ENCODE assay signal across 14 cellular contexts in the genomic region with DNA sequence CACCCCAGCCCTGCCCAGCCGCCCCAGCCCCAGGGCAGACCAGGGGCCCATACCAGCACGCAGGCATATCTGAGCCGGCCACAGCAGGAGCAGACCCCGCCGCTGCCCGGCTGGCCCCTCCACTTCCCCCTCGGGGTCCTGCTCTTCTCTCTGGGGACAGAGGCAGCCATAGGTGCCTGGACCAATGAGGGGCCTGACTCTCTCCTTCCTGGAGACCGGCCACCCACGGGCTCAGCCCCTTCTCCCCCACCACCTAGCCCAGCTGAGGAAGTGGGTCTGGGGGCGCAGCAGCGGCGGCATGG. TPM values are rescaled to one million over a fixed set of nuclear protein-coding genes. Genes with fewer than 3 reads are reported as not detected.
A peak's percentile ranks its signal among the peaks of the same experiment; 100 is the strongest.
DNase-seq lines count a peak whose midpoint lies in the region; ATAC-seq, FAIRE-seq and TF ChIP-seq lines count a peak whose summit lies in the region.
"Had no signal": no experiment of that assay in that cellular context is flagged by ENCODE, and none has a peak within 500 bp of the region (broad histone marks: within the 10 kb centered on the region; RNA-seq: fewer than 3 reads in every experiment).

No MANE protein-coding gene starts in this region.

- H3K79me2 ChIP-seq in HepG2 (ENCODE audit: insufficient read depth, low read length), result peaks cover 19% of the 10 kb centered on the region

- H3K27me3 ChIP-seq in HepG2 (ENCODE audit: control insufficient read depth in 1 of 2, insufficient read depth in 2 of 2, low read length in 2 of 2), result no peaks in the 10 kb centered on the region
- no peaks in the 10 kb centered on the region for H3K27me3 ChIP-seq in right lobe of liver
- H3K27me3 ChIP-seq in lower lobe of right lung (ENCODE audit: low read depth), result no peaks in the 10 kb centered on the region
- H3K27me3 ChIP-seq in upper lobe of right lung, result no peaks in the 10 kb centered on the region
- H3K27me3 ChIP-seq: BE2C had no signal

- WGBS in HepG2 (ENCODE audit: low lambda C conversion rate), result 98% methylated on average over 8 of the region's 12 CpGs
- WGBS in right lobe of liver (ENCODE audit: insufficient coverage, low coverage, low lambda C conversion rate, missing lambda C conversion rate), result no CpG with 5 or more reads among the region's 12 CpGs

- H4K20me1 ChIP-seq in HepG2 (ENCODE audit: insufficient read depth, low read length), result peaks cover 11% of the 10 kb centered on the region; the same call in 1 of the 2 replicates

- H3K4me2 ChIP-seq in HepG2 (ENCODE audit: low read depth, low read length), result no peak overlapping the region

- BruUV-seq in HepG2 (replicated peaks; lab: Mats Ljungman, UMichigan), result no TSS peak

- intact Hi-C loops in HepG2 (cut with micrococcal nuclease; ENCODE audit: unreplicated experiment), result loop anchor here (5.0 kb wide), 1 partner anchor 43 kb away; the partner anchor contains the start of gene SYNGR2
- intact Hi-C loops in right lobe of liver (cut with DNase I), result no loop called here
- intact Hi-C loops in activated CD8-positive, alpha-beta T cell treated with anti-CD3 and anti-CD28 coated beads for 36 hours (cut with micrococcal nuclease), result no loop called here
- intact Hi-C loops in lower lobe of right lung (cut with DNase I), result loop anchor here (10.0 kb wide), 1 partner anchor 50 kb away; no protein-coding TSS in a partner anchor
- intact Hi-C loops in upper lobe of right lung (cut with DNase I), result no loop called here

- CTCF ChIA-PET in HepG2 (lab: Yijun Ruan, JAX; ENCODE audit: low intra/inter-chr PET ratio, low total read pairs), result no interaction called here
- CTCF ChIA-PET in activated CD8-positive, alpha-beta T cell treated with anti-CD3 and anti-CD28 coated beads for 36 hours (lab: Charles Lee), result interaction anchor here (1.1 to 7.9 kb wide), 4 partner anchors 8 to 126 kb away, joined by 3 to 83 read pairs (median 9); no protein-coding TSS in a partner anchor

- H3K4me3 ChIP-seq in HepG2 (replicated peaks in 1 of 3; ENCODE audit: insufficient read depth in 1 of 3, low read depth in 2 of 3, low read length in 3 of 3) (no peak overlapping the region), right lobe of liver (no peak overlapping the region), lower lobe of right lung (peak overlapping the region; percentile 11), upper lobe of right lung (no peak overlapping the region)

- peaks cover 60% of the 10 kb centered on the region for H3K4me1 Mint-ChIP-seq in activated CD8-positive, alpha-beta T cell treated with anti-CD3 and anti-CD28 coated beads for 36 hours (ENCODE audit: low read depth)

- no peak for FAIRE-seq in HepG2 (lab: Jason Lieb, UNC)
- FAIRE-seq: colon had no signal

- H3K9ac ChIP-seq in HepG2 (ENCODE audit: insufficient read depth, low read depth, low read length), result no peak overlapping the region

- H3K4me1 ChIP-seq in HepG2 (ENCODE audit: insufficient read depth, low read length) (peaks cover 34% of the 10 kb centered on the region), right lobe of liver (peaks cover 0 to 25% (median 2%) of the 10 kb centered on the region in 4 donors), lower lobe of right lung (peaks cover 53% of the 10 kb centered on the region), upper lobe of right lung (peaks cover 37% of the 10 kb centered on the region)

- no peak for ATAC-seq in HepG2
- no peak for ATAC-seq in right lobe of liver
- no peak for ATAC-seq in activated CD8-positive, alpha-beta T cell treated with anti-CD3 and anti-CD28 coated beads for 36 hours
- ATAC-seq in lower lobe of right lung, result no peak
- ATAC-seq in upper lobe of right lung, result no peak

- H3K9me3 ChIP-seq in HepG2 (ENCODE audit: low read length) (no peaks in the 10 kb centered on the region), right lobe of liver (no peaks in the 10 kb centered on the region), lower lobe of right lung (no peaks in the 10 kb centered on the region), upper lobe of right lung (no peaks in the 10 kb centered on the region)
- H3K9me3 ChIP-seq: BE2C had no signal

- TF ChIP-seq POLR2A in HepG2 (IDR thresholded peaks at IDR 0.05; ENCODE audit: insufficient read depth in 1 of 2, low read depth in 2 of 2, low read length in 2 of 2) (no peak), right lobe of liver (IDR thresholded peaks at IDR 0.05) (no peak)

- peaks cover 39 to 48% of the 10 kb centered on the region in 2 experiments; a peak in 4 of 5 replicates for H3K36me3 ChIP-seq in HepG2 (replicated peaks in 1 of 2; ENCODE audit: control insufficient read depth in 1 of 2, insufficient read depth in 2 of 2, low read length in 2 of 2)
- H3K36me3 ChIP-seq in right lobe of liver, result no peaks in the 10 kb centered on the region
- H3K36me3 ChIP-seq in lower lobe of right lung, result peaks cover 57% of the 10 kb centered on the region
- H3K36me3 ChIP-seq in upper lobe of right lung, result peaks cover 56% of the 10 kb centered on the region
- H3K36me3 ChIP-seq: BE2C had no signal

- POLR2A ChIA-PET in HepG2 (lab: Yijun Ruan, JAX), result interaction anchor here (1.0 kb wide), 1 partner anchor 45 kb away, joined by 3 read pairs; no protein-coding TSS in a partner anchor
- POLR2A ChIA-PET in activated CD8-positive, alpha-beta T cell treated with anti-CD3 and anti-CD28 coated beads for 36 hours (lab: Charles Lee), result interaction anchor here (0.8 to 18.6 kb wide), 6 partner anchors 11 to 63 kb away, joined by 3 to 335 read pairs (median 4); partner anchors contain the start of genes AFMID, C17orf99, TK1 and TMC8

- TF ChIP-seq EP300 in HepG2 (IDR thresholded peaks at IDR 0.05; ENCODE audit: low read depth in 2 of 2, low read length in 2 of 2) (no peak), HepG2 (CRISPR knock-in tag; IDR thresholded peaks at IDR 0.05; ENCODE audit: borderline replicate concordance) (no peak)

- H3K4me3 Mint-ChIP-seq in activated CD8-positive, alpha-beta T cell treated with anti-CD3 and anti-CD28 coated beads for 36 hours, result peak overlapping the region; percentile 78
- H3K4me3 Mint-ChIP-seq: nephron progenitor cell had no signal

- in situ Hi-C loops in HepG2 (cut with HindIII; ENCODE audit: extremely low pct_ligation_motif_present, low pct_unique_long_range_greater_than_20kb), result no loop called here

- TF ChIP-seq CTCF in HepG2 (CRISPR knock-in tag; IDR thresholded peaks at IDR 0.05) (no peak), right lobe of liver (IDR thresholded peaks at IDR 0.05) (no peak), lower lobe of right lung (IDR thresholded peaks at IDR 0.05) (no peak), upper lobe of right lung (IDR thresholded peaks at IDR 0.05) (no peak)
- TF ChIP-seq CTCF in activated CD8-positive, alpha-beta T cell treated with anti-CD3 and anti-CD28 coated beads for 36 hours (IDR thresholded peaks at IDR 0.05), result no peak

- H2AFZ ChIP-seq in HepG2 (ENCODE audit: low read length), result no peak overlapping the region

- no peaks in the 10 kb centered on the region for H3K27me3 Mint-ChIP-seq in activated CD8-positive, alpha-beta T cell treated with anti-CD3 and anti-CD28 coated beads for 36 hours

- H3K27ac ChIP-seq in HepG2 (ENCODE audit: extremely low read length, insufficient read depth, low read length) (no peak overlapping the region), right lobe of liver (no peak overlapping the region), lower lobe of right lung (peak overlapping the region; percentile 91), upper lobe of right lung (peak overlapping the region; percentile 30)

- H3K27ac Mint-ChIP-seq in activated CD8-positive, alpha-beta T cell treated with anti-CD3 and anti-CD28 coated beads for 36 hours, result peak overlapping the region; percentile 50
- H3K27ac Mint-ChIP-seq: nephron progenitor cell had no signal

- no peaks in the 10 kb centered on the region for H3K9me3 Mint-ChIP-seq in activated CD8-positive, alpha-beta T cell treated with anti-CD3 and anti-CD28 coated beads for 36 hours
- H3K9me3 Mint-ChIP-seq: nephron progenitor cell had no signal

- no peak for TF ChIP-seq RAD21 in HepG2 (CRISPR knock-in tag; IDR thresholded peaks at IDR 0.05)

- peaks cover 62% of the 10 kb centered on the region for H3K36me3 Mint-ChIP-seq in activated CD8-positive, alpha-beta T cell treated with anti-CD3 and anti-CD28 coated beads for 36 hours (ENCODE audit: low read depth)

- DNase-seq in HepG2 (ENCODE audit: low spot score) (no peak), right lobe of liver (no peak), lower lobe of right lung (no peak), upper lobe of right lung (no peak), CD1c-positive myeloid dendritic cell (ENCODE audit: extremely low spot score) (no peak), NCI-H2171 (lab: John Stamatoyannopoulos, UW) (no peak)
- no peak for DNase-seq in activated CD8-positive, alpha-beta T cell treated with anti-CD3 and anti-CD28 coated beads for 36 hours
- DNase-seq in activated effector memory CD4-positive, alpha-beta T cell treated with Interleukin-2 at 50 U/mL for 16 hours, result no peak
- DNase-seq: activated gamma-delta T cell, BE2C, NCI-H446 treated with DMSO at 0.1 percent for 48 hours, nephron progenitor cell had no signal

RNA-seq across cellular contexts. Expression of gene TMC6, which starts 3.8 kb away (rescaled TPM):
- total RNA-seq in HepG2 (2016; rRNA removed; fragmentation: Illumina TruSeq; extraction: Trizol) (20.4 and 48.4 TPM in 2 replicates), right lobe of liver (10 to 100 TPM; 10.9 to 24.7 (median 15.7) TPM), lower lobe of right lung (173 TPM), upper lobe of right lung (176 TPM)
- total RNA-seq in HepG2 (2016; cell fraction: cytosol; rRNA removed; fragmentation: Illumina TruSeq; extraction: Trizol; ENCODE audit: low read depth), result 21.4 and 23.6 TPM in 2 replicates
- 19.7 and 47.9 TPM in 2 replicates for total RNA-seq in HepG2 (2016; cell fraction: insoluble cytoplasmic fraction; rRNA removed; fragmentation: Illumina TruSeq; extraction: Trizol)
- 29.0 and 34.4 TPM in 2 replicates for total RNA-seq in HepG2 (2016; cell fraction: membrane; rRNA removed; fragmentation: Illumina TruSeq; extraction: Trizol)
- 47.2 and 55.0 TPM in 2 replicates for total RNA-seq in HepG2 (2016; cell fraction: nucleus; rRNA removed; fragmentation: Illumina TruSeq; extraction: Trizol)
- polyA plus RNA-seq in HepG2 (2011; rRNA removed), result 99.1 and 118 TPM in 2 replicates
- 42.4 and 70.8 TPM in 2 replicates for polyA plus RNA-seq in HepG2 (2011; cell fraction: cytosol; rRNA removed)
- polyA plus RNA-seq in HepG2 (2011; cell fraction: nucleus; rRNA removed), result 648 and 982 TPM in 2 replicates
- 45.7 and 50.3 TPM in 2 replicates for polyA plus RNA-seq in HepG2 (2012)
- 8.9 and 10.6 TPM in 2 replicates for polyA plus RNA-seq in HepG2 (2016; cell fraction: cytosol; fragmentation: Illumina TruSeq; extraction: Trizol; ENCODE audit: low read depth)
- polyA plus RNA-seq in HepG2 (2016; cell fraction: insoluble cytoplasmic fraction; fragmentation: Illumina TruSeq; extraction: Trizol; ENCODE audit: low read depth), result 16.1 and 17.9 TPM in 2 replicates
- polyA plus RNA-seq in HepG2 (2016; cell fraction: membrane; fragmentation: Illumina TruSeq; extraction: Trizol; ENCODE audit: low read depth), result 18.2 and 19.0 TPM in 2 replicates
- polyA plus RNA-seq in HepG2 (2016; cell fraction: nucleus; fragmentation: Illumina TruSeq; extraction: Trizol; ENCODE audit: insufficient read depth, low read depth), result 126 and 147 TPM in 2 replicates
- polyA minus RNA-seq in HepG2 (2011; rRNA and poly(A)+ RNA removed; ENCODE audit: low replicate concordance), result 23.3 and 152 TPM in 2 replicates
- 48.9 and 63.1 TPM in 2 replicates for polyA minus RNA-seq in HepG2 (2011; cell fraction: cytosol; rRNA and poly(A)+ RNA removed)
- polyA minus RNA-seq in HepG2 (2011; cell fraction: nucleus; rRNA and poly(A)+ RNA removed), result 92.6 and 109 TPM in 2 replicates
- total RNA-seq in activated CD8-positive, alpha-beta T cell treated with anti-CD3 and anti-CD28 coated beads for 36 hours, result 100 to 1,000 TPM; 209 to 213 TPM

RNA-seq across cellular contexts. Expression of gene TMC8, which starts 5.8 kb away (rescaled TPM):
- total RNA-seq in HepG2 (2016; rRNA removed; fragmentation: Illumina TruSeq; extraction: Trizol) (0.08 and 0.53 TPM in 2 replicates), right lobe of liver (1 to 10 TPM; 2.4 to 7.2 (median 4.8) TPM), lower lobe of right lung (33.8 TPM), upper lobe of right lung (26.6 TPM)
- total RNA-seq in HepG2 (2016; cell fraction: cytosol; rRNA removed; fragmentation: Illumina TruSeq; extraction: Trizol; ENCODE audit: low read depth), result 0.09 and 0.61 TPM in 2 replicates
- total RNA-seq in HepG2 (2016; cell fraction: insoluble cytoplasmic fraction; rRNA removed; fragmentation: Illumina TruSeq; extraction: Trizol), result 0.04 and 0.65 TPM in 2 replicates
- total RNA-seq in HepG2 (2016; cell fraction: membrane; rRNA removed; fragmentation: Illumina TruSeq; extraction: Trizol), result 0.83 TPM in 2 replicates
- 0.85 and 1.9 TPM in 2 replicates for total RNA-seq in HepG2 (2016; cell fraction: nucleus; rRNA removed; fragmentation: Illumina TruSeq; extraction: Trizol)
- 7.8 and 11.1 TPM in 2 replicates for polyA plus RNA-seq in HepG2 (2011; rRNA removed)
- 5.7 and 7.7 TPM in 2 replicates for polyA plus RNA-seq in HepG2 (2011; cell fraction: cytosol; rRNA removed)
- polyA plus RNA-seq in HepG2 (2011; cell fraction: nucleus; rRNA removed), result 35.7 and 61.8 TPM in 2 replicates
- 5.3 and 8.8 TPM in 2 replicates for polyA plus RNA-seq in HepG2 (2012)
- 0.12 TPM in 1 of 2 replicates, not detected in the other for polyA plus RNA-seq in HepG2 (2016; cell fraction: cytosol; fragmentation: Illumina TruSeq; extraction: Trizol; ENCODE audit: low read depth)
- polyA plus RNA-seq in HepG2 (2016; cell fraction: insoluble cytoplasmic fraction; fragmentation: Illumina TruSeq; extraction: Trizol; ENCODE audit: low read depth), result 0.13 and 0.74 TPM in 2 replicates
- 0.10 and 0.13 TPM in 2 replicates for polyA plus RNA-seq in HepG2 (2016; cell fraction: membrane; fragmentation: Illumina TruSeq; extraction: Trizol; ENCODE audit: low read depth)
- polyA plus RNA-seq in HepG2 (2016; cell fraction: nucleus; fragmentation: Illumina TruSeq; extraction: Trizol; ENCODE audit: insufficient read depth, low read depth), result 0.76 and 1.7 TPM in 2 replicates
- 0.51 and 13.2 TPM in 2 replicates for polyA minus RNA-seq in HepG2 (2011; rRNA and poly(A)+ RNA removed; ENCODE audit: low replicate concordance)
- polyA minus RNA-seq in HepG2 (2011; cell fraction: cytosol; rRNA and poly(A)+ RNA removed), result 4.5 and 4.8 TPM in 2 replicates
- polyA minus RNA-seq in HepG2 (2011; cell fraction: nucleus; rRNA and poly(A)+ RNA removed), result 12.2 and 14.3 TPM in 2 replicates
- total RNA-seq in activated CD8-positive, alpha-beta T cell treated with anti-CD3 and anti-CD28 coated beads for 36 hours, result 100 to 1,000 TPM; 182 to 197 TPM
- total RNA-seq: fibroblast of villous mesenchyme had no signal

RNA-seq across cellular contexts. Expression of gene C17orf99, which starts 21.4 kb away (rescaled TPM):
- total RNA-seq in HepG2 (2016; rRNA removed; fragmentation: Illumina TruSeq; extraction: Trizol), result 0.22 and 1.7 TPM in 2 replicates
- 0.51 and 0.88 TPM in 2 replicates for total RNA-seq in HepG2 (2016; cell fraction: cytosol; rRNA removed; fragmentation: Illumina TruSeq; extraction: Trizol; ENCODE audit: low read depth)
- total RNA-seq in HepG2 (2016; cell fraction: insoluble cytoplasmic fraction; rRNA removed; fragmentation: Illumina TruSeq; extraction: Trizol), result 0.84 and 0.86 TPM in 2 replicates
- total RNA-seq in HepG2 (2016; cell fraction: membrane; rRNA removed; fragmentation: Illumina TruSeq; extraction: Trizol), result 1.1 and 1.2 TPM in 2 replicates
- 0.38 and 2.4 TPM in 2 replicates for total RNA-seq in HepG2 (2016; cell fraction: nucleus; rRNA removed; fragmentation: Illumina TruSeq; extraction: Trizol)
- 1.9 and 2.8 TPM in 2 replicates for polyA plus RNA-seq in HepG2 (2011; rRNA removed)
- 1.1 and 1.8 TPM in 2 replicates for polyA plus RNA-seq in HepG2 (2011; cell fraction: cytosol; rRNA removed)
- 5.8 and 10.0 TPM in 2 replicates for polyA plus RNA-seq in HepG2 (2011; cell fraction: nucleus; rRNA removed)
- polyA plus RNA-seq in HepG2 (2012), result 1.5 and 2.2 TPM in 2 replicates
- 0.23 and 0.46 TPM in 2 replicates for polyA plus RNA-seq in HepG2 (2016; cell fraction: cytosol; fragmentation: Illumina TruSeq; extraction: Trizol; ENCODE audit: low read depth)
- 0.60 TPM in 1 of 2 replicates, not detected in the other for polyA plus RNA-seq in HepG2 (2016; cell fraction: insoluble cytoplasmic fraction; fragmentation: Illumina TruSeq; extraction: Trizol; ENCODE audit: low read depth)
- polyA plus RNA-seq in HepG2 (2016; cell fraction: membrane; fragmentation: Illumina TruSeq; extraction: Trizol; ENCODE audit: low read depth), result 0.59 and 1.1 TPM in 2 replicates
- 2.4 and 2.9 TPM in 2 replicates for polyA plus RNA-seq in HepG2 (2016; cell fraction: nucleus; fragmentation: Illumina TruSeq; extraction: Trizol; ENCODE audit: insufficient read depth, low read depth)
- 0.72 TPM in 1 of 2 replicates, not detected in the other for polyA minus RNA-seq in HepG2 (2011; rRNA and poly(A)+ RNA removed; ENCODE audit: low replicate concordance)
- polyA minus RNA-seq in HepG2 (2011; cell fraction: cytosol; rRNA and poly(A)+ RNA removed), result not detected in 2 replicates
- 1.5 and 3.1 TPM in 2 replicates for polyA minus RNA-seq in HepG2 (2011; cell fraction: nucleus; rRNA and poly(A)+ RNA removed)
- total RNA-seq in right lobe of liver, result not detected
- total RNA-seq in activated CD8-positive, alpha-beta T cell treated with anti-CD3 and anti-CD28 coated beads for 36 hours, result under 1 TPM in 1 of 2 experiments, not detected in 1; 0.51 TPM
- total RNA-seq in lower lobe of right lung, result not detected
- not detected for total RNA-seq in upper lobe of right lung
- total RNA-seq: fibroblast of villous mesenchyme had no signal

RNA-seq across cellular contexts. Expression of gene SYNGR2, which starts 43.6 kb away (rescaled TPM):
- total RNA-seq in HepG2 (2016; rRNA removed; fragmentation: Illumina TruSeq; extraction: Trizol) (28.7 and 46.7 TPM in 2 replicates), right lobe of liver (10 to 100 TPM; 43.3 to 55.8 (median 50.4) TPM), lower lobe of right lung (217 TPM), upper lobe of right lung (206 TPM)
- 15.8 and 18.7 TPM in 2 replicates for total RNA-seq in HepG2 (2016; cell fraction: cytosol; rRNA removed; fragmentation: Illumina TruSeq; extraction: Trizol; ENCODE audit: low read depth)
- 21.7 and 51.0 TPM in 2 replicates for total RNA-seq in HepG2 (2016; cell fraction: insoluble cytoplasmic fraction; rRNA removed; fragmentation: Illumina TruSeq; extraction: Trizol)
- total RNA-seq in HepG2 (2016; cell fraction: membrane; rRNA removed; fragmentation: Illumina TruSeq; extraction: Trizol), result 31.9 and 34.8 TPM in 2 replicates
- 43.0 and 51.6 TPM in 2 replicates for total RNA-seq in HepG2 (2016; cell fraction: nucleus; rRNA removed; fragmentation: Illumina TruSeq; extraction: Trizol)
- 170 and 192 TPM in 2 replicates for polyA plus RNA-seq in HepG2 (2011; rRNA removed)
- polyA plus RNA-seq in HepG2 (2011; cell fraction: cytosol; rRNA removed), result 200 and 244 TPM in 2 replicates
- polyA plus RNA-seq in HepG2 (2011; cell fraction: nucleus; rRNA removed), result 116 and 129 TPM in 2 replicates
- 52.7 and 59.2 TPM in 2 replicates for polyA plus RNA-seq in HepG2 (2012)
- 35.1 and 40.6 TPM in 2 replicates for polyA plus RNA-seq in HepG2 (2016; cell fraction: cytosol; fragmentation: Illumina TruSeq; extraction: Trizol; ENCODE audit: low read depth)
- 52.5 and 60.0 TPM in 2 replicates for polyA plus RNA-seq in HepG2 (2016; cell fraction: insoluble cytoplasmic fraction; fragmentation: Illumina TruSeq; extraction: Trizol; ENCODE audit: low read depth)
- polyA plus RNA-seq in HepG2 (2016; cell fraction: membrane; fragmentation: Illumina TruSeq; extraction: Trizol; ENCODE audit: low read depth), result 62.1 and 68.8 TPM in 2 replicates
- polyA plus RNA-seq in HepG2 (2016; cell fraction: nucleus; fragmentation: Illumina TruSeq; extraction: Trizol; ENCODE audit: insufficient read depth, low read depth), result 160 and 166 TPM in 2 replicates
- polyA minus RNA-seq in HepG2 (2011; rRNA and poly(A)+ RNA removed; ENCODE audit: low replicate concordance), result 231 and 401 TPM in 2 replicates
- 73.3 and 75.3 TPM in 2 replicates for polyA minus RNA-seq in HepG2 (2011; cell fraction: cytosol; rRNA and poly(A)+ RNA removed)
- polyA minus RNA-seq in HepG2 (2011; cell fraction: nucleus; rRNA and poly(A)+ RNA removed), result 23.0 and 28.7 TPM in 2 replicates
- total RNA-seq in activated CD8-positive, alpha-beta T cell treated with anti-CD3 and anti-CD28 coated beads for 36 hours, result 10 to 100 TPM; 92.6 to 95.1 TPM

Comparison
In these comparisons a context has a peak if more than half of its experiments do, and no peak if none do; other contexts are left out.
1. intact Hi-C loops: an anchor here in HepG2 (5.0 kb wide) and lower lobe of right lung (10.0 kb wide); none called in right lobe of liver, activated CD8-positive, alpha-beta T cell treated with anti-CD3 and anti-CD28 coated beads for 36 hours and upper lobe of right lung.
2. H3K27ac ChIP-seq: peak in lower lobe of right lung (single experiment) and upper lobe of right lung (single experiment); none in HepG2 (single experiment) and right lobe of liver (0 of 3).